In genomic region chr16:8962393-8963009, GRCh38 we compare ENCODE assay signal across 8 cellular contexts. TPM values are rescaled to one million over a fixed set of nuclear protein-coding genes. Genes with fewer than 3 reads are reported as not detected.
DNase-seq lines count a peak whose midpoint lies in the region; ATAC-seq, FAIRE-seq and TF ChIP-seq lines count a peak whose summit lies in the region.

No MANE protein-coding gene starts in this region.

- no peaks in the 10 kb centered on the region for H3K27me3 Mint-ChIP-seq in MCF 10A (ENCODE audit: insufficient read depth, unreplicated experiment)
- H3K27me3 Mint-ChIP-seq in stimulated activated naive CD8-positive, alpha-beta T cell treated with anti-CD3 and anti-CD28 coated beads, Interleukin-15, amount 100 ng/mL, for 72 hours = peaks cover 9% of the 10 kb centered on the region

- peak overlapping the region; percentile 81 for H3K27ac Mint-ChIP-seq in MCF 10A (ENCODE audit: low read depth, unreplicated experiment)
- H3K27ac Mint-ChIP-seq in stimulated activated naive CD8-positive, alpha-beta T cell treated with anti-CD3 and anti-CD28 coated beads, Interleukin-15, amount 100 ng/mL, for 72 hours = peak overlapping the region; percentile 97 to 99

- no TSS peak for BruUV-seq in MCF 10A (replicated peaks; lab: Mats Ljungman, UMichigan)

- peak overlapping the region; percentile 68 for H3K4me3 ChIP-seq in lung

- POLR2A ChIA-PET in MCF 10A (lab: Yijun Ruan, JAX) = interaction anchor here (0.7 kb wide), 1 partner anchor 110 kb away, joined by 3 read pairs; no protein-coding TSS in a partner anchor

- WGBS in lung, 2 donors = 0 to 1% methylated on average over 45 to 50 of the region's 50 CpGs

- DNase-seq in GM12891 (ENCODE audit: insufficient read length, low spot score) (no peak), T-helper 9 cell (peak; percentile 53), MCF 10A (ENCODE audit: unreplicated experiment) (peak; percentile 31), lung (ENCODE audit: low spot score) (peak; percentile 37), NCI-H526 treated with DMSO at 0.1 percent for 48 hours (lab: John Stamatoyannopoulos, UW) (no peak), NCI-H524 treated with DMSO at 0.1 percent for 48 hours (lab: John Stamatoyannopoulos, UW) (no peak)
- DNase-seq in stimulated activated naive CD8-positive, alpha-beta T cell treated with anti-CD3 and anti-CD28 coated beads, Interleukin-15, amount 100 ng/mL, for 72 hours = peak; percentile 44 to 68

- H3K9me3 Mint-ChIP-seq in MCF 10A (ENCODE audit: unreplicated experiment) = no peaks in the 10 kb centered on the region
- H3K9me3 Mint-ChIP-seq in stimulated activated naive CD8-positive, alpha-beta T cell treated with anti-CD3 and anti-CD28 coated beads, Interleukin-15, amount 100 ng/mL, for 72 hours = no peaks in the 10 kb centered on the region

- CTCF ChIA-PET in MCF 10A (lab: Yijun Ruan, JAX) = interaction anchor here (1.2 kb wide), 1 partner anchor 12 kb away, joined by 6 read pairs; no protein-coding TSS in a partner anchor

- H3K27ac ChIP-seq in lung (ENCODE audit: low read depth in 1 of 2, low read length in 1 of 2) = peak overlapping the region in 1 of 2 donors; percentile 82

- no peaks in the 10 kb centered on the region for H3K9me3 ChIP-seq in lung (ENCODE audit: control insufficient read depth in 2 of 2, insufficient read depth in 1 of 2, low read length in 1 of 2)

- peak overlapping the region; percentile 98 for H3K4me3 Mint-ChIP-seq in MCF 10A (ENCODE audit: unreplicated experiment)
- peak overlapping the region; percentile 86 to 90 for H3K4me3 Mint-ChIP-seq in stimulated activated naive CD8-positive, alpha-beta T cell treated with anti-CD3 and anti-CD28 coated beads, Interleukin-15, amount 100 ng/mL, for 72 hours

- no peaks in the 10 kb centered on the region for H3K27me3 ChIP-seq in lung (ENCODE audit: control insufficient read depth, insufficient read depth)

- no peaks in the 10 kb centered on the region for H3K36me3 ChIP-seq in lung (ENCODE audit: control insufficient read depth in 2 of 2, insufficient read depth in 2 of 2, low read length in 2 of 2)

- TF ChIP-seq POLR2A in GM12891 (IDR thresholded peaks at IDR 0.05; ENCODE audit: low read depth, low read length) = no peak; the same call in 1 of the 2 replicates

- peaks cover 21 to 40% of the 10 kb centered on the region in 2 donors for H3K4me1 ChIP-seq in lung (ENCODE audit: control insufficient read depth in 2 of 2, insufficient read depth in 2 of 2, low read length in 2 of 2)

- FAIRE-seq in GM12891 (lab: Jason Lieb, UNC) = peak; percentile 65

- intact Hi-C loops in MCF 10A (cut with micrococcal nuclease) = loop anchor here (2.0 to 10.0 kb wide), 2 partner anchors 46 to 142 kb away; no protein-coding TSS in a partner anchor

- H3K36me3 Mint-ChIP-seq in MCF 10A (ENCODE audit: insufficient read depth, unreplicated experiment) = peaks cover 5% of the 10 kb centered on the region

- peaks cover 43% of the 10 kb centered on the region for H3K4me1 Mint-ChIP-seq in MCF 10A (ENCODE audit: insufficient read depth, unreplicated experiment)
- peaks cover 50% of the 10 kb centered on the region for H3K4me1 Mint-ChIP-seq in stimulated activated naive CD8-positive, alpha-beta T cell treated with anti-CD3 and anti-CD28 coated beads, Interleukin-15, amount 100 ng/mL, for 72 hours

- TF ChIP-seq CTCF in MCF 10A (IDR thresholded peaks at IDR 0.05; ENCODE audit: unreplicated experiment) (no peak), lung (IDR thresholded peaks at IDR 0.05; ENCODE audit: control extremely low read depth, extremely low read depth) (no peak)

- ATAC-seq in HG03039 (IDR thresholded peaks at IDR 0.05; ENCODE audit: unreplicated experiment) = peak; percentile 23
- ATAC-seq in lung (ENCODE audit: insufficient read depth, low FRiP score) = peak; percentile 31
- ATAC-seq in stimulated activated naive CD8-positive, alpha-beta T cell treated with anti-CD3 and anti-CD28 coated beads, Interleukin-15, amount 100 ng/mL, for 72 hours = peak; percentile 56

TF ChIP-seq in GM12891, 5 proteins besides CTCF, POLR2A, EP300 and RAD21:
- TF ChIP-seq SPI1 (IDR thresholded peaks at IDR 0.05; ENCODE audit: low read depth, low read length) = no peak
- TF ChIP-seq TAF1 (IDR thresholded peaks at IDR 0.05; ENCODE audit: low read depth, low read length) = no peak
- TF ChIP-seq POLR2AphosphoS5 (IDR thresholded peaks at IDR 0.05; ENCODE audit: low read depth, low read length) = no peak
- TF ChIP-seq PAX5 (IDR thresholded peaks at IDR 0.05; ENCODE audit: insufficient read depth, low read length, severe bottlenecking) = no peak
- no peak for TF ChIP-seq POU2F2 (IDR thresholded peaks at IDR 0.05; ENCODE audit: low read depth, low read length)

RNA-seq across cellular contexts. Expression of gene USP7, which starts 1.2 kb away (rescaled TPM):
- 52.5 TPM for polyA plus RNA-seq in GM12891 (2012; ENCODE audit: low read depth, missing spikeins)
- 81.2 and 108 TPM in 2 replicates for total RNA-seq in MCF 10A (2022)
- total RNA-seq in lung = 100 to 1,000 TPM in 1 of 2 donors, 10 to 100 TPM in 1; 79.8 to 174 TPM
- 10 to 100 TPM; 19.7 to 32.2 TPM for polyA plus RNA-seq in lung

Comparison
In these comparisons a context has a peak if more than half of its experiments do, and no peak if none do; other contexts are left out.
1. DNase-seq: peak in T-helper 9 cell (single experiment), MCF 10A (single experiment), lung (single experiment) and stimulated activated naive CD8-positive, alpha-beta T cell treated with anti-CD3 and anti-CD28 coated beads, Interleukin-15, amount 100 ng/mL, for 72 hours (2 of 2); none in GM12891 (single experiment), NCI-H526 treated with DMSO at 0.1 percent for 48 hours (single experiment) and NCI-H524 treated with DMSO at 0.1 percent for 48 hours (single experiment).
2. Peak in every context shown above with its lines, with median percentiles within 50 percentile points of each other: ATAC-seq.